Comparison of ENCODE assay signal across 1 cellular context in the genomic region with DNA sequence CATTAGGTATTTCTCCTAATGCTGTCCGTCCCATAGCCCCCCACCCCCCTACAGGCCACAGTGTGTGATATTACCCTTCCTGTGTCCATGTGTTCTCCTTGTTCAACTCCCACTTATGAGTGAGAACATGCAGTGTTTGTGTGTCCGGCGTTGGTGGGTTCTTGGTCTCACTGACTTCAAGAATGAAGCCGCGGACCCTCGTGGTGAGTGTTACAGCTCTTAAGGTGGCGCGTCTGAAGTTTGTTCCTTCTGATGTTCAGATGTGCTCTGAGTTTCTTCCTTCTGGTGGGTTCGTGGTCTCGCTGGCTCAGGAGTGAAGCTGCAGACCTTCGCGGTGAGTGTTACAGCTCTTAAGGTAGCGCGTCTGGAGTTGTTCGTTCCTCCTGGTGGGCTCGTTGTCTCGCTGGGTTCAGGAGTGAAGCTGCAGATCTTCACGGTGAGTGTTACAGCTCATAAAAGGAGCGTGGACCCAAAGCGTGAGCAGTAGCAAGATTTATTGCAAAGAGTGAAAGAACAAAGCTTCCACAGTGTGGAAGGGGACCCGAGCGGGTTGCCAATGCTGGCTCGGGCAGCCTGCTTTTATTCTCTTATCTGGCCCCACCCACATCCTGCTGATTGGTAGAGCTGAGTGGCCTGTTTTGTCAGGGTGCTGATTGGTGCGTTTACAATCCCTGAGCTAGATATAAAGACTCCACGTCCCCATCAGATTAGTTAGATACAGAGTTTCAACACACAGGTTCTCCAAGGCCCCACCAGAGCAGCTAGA.
TF ChIP-seq lines count a peak whose summit lies in the region.

No MANE protein-coding gene starts in this region.

TF ChIP-seq in HepG2, 621 proteins besides CTCF, POLR2A, EP300 and RAD21 (continued from another document and continues in another):
- TF ChIP-seq, protein P1, sequence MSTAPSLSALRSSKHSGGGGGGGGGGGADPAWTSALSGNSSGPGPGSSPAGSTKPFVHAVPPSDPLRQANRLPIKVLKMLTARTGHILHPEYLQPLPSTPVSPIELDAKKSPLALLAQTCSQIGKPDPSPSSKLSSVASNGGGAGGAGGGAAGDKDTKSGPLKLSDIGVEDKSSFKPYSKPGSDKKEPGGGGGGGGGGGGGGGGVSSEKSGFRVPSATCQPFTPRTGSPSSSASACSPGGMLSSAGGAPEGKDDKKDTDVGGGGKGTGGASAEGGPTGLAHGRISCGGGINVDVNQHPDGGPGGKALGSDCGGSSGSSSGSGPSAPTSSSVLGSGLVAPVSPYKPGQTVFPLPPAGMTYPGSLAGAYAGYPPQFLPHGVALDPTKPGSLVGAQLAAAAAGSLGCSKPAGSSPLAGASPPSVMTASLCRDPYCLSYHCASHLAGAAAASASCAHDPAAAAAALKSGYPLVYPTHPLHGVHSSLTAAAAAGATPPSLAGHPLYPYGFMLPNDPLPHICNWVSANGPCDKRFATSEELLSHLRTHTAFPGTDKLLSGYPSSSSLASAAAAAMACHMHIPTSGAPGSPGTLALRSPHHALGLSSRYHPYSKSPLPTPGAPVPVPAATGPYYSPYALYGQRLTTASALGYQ (CRISPR knock-in tag; IDR thresholded peaks at IDR 0.05): peak; percentile 64; the same call in 1 of the 2 replicates
- peak; percentile 98 for TF ChIP-seq HDAC1 (CRISPR knock-in tag; IDR thresholded peaks at IDR 0.05)
- peak; percentile 87; the same call in 1 of the 2 replicates for TF ChIP-seq ZNF225 (CRISPR knock-in tag; IDR thresholded peaks at IDR 0.05)
- 0 out of 2 replicates have a peak, but pooled peaks have one; percentile 55 for TF ChIP-seq SRF (IDR thresholded peaks at IDR 0.05; ENCODE audit: low read depth, low read length)
- 0 out of 2 replicates have a peak, but pooled peaks have one; percentile 41 for TF ChIP-seq ZNF850 (CRISPR knock-in tag; conservative IDR thresholded peaks at IDR 0.05)
- TF ChIP-seq KDM2A (CRISPR knock-in tag; IDR thresholded peaks at IDR 0.05; ENCODE audit: borderline replicate concordance, low read depth): peak; percentile 85
- TF ChIP-seq ZNF282 (IDR thresholded peaks at IDR 0.05; ENCODE audit: partially characterized antibody): peak; percentile 88
- TF ChIP-seq SMAD3 (CRISPR knock-in tag; IDR thresholded peaks at IDR 0.05): peak; percentile 95
- TF ChIP-seq ZNF672 (CRISPR knock-in tag; IDR thresholded peaks at IDR 0.05): peak; percentile 39; the same call in 1 of the 2 replicates
- TF ChIP-seq MIER3 (CRISPR knock-in tag; IDR thresholded peaks at IDR 0.05; ENCODE audit: borderline replicate concordance): peak; percentile 83; the same call in 1 of the 2 replicates
- peak; percentile 82; the same call in 1 of the 2 replicates for TF ChIP-seq BRD4 (CRISPR knock-in tag; IDR thresholded peaks at IDR 0.05)
- TF ChIP-seq, protein P2, sequence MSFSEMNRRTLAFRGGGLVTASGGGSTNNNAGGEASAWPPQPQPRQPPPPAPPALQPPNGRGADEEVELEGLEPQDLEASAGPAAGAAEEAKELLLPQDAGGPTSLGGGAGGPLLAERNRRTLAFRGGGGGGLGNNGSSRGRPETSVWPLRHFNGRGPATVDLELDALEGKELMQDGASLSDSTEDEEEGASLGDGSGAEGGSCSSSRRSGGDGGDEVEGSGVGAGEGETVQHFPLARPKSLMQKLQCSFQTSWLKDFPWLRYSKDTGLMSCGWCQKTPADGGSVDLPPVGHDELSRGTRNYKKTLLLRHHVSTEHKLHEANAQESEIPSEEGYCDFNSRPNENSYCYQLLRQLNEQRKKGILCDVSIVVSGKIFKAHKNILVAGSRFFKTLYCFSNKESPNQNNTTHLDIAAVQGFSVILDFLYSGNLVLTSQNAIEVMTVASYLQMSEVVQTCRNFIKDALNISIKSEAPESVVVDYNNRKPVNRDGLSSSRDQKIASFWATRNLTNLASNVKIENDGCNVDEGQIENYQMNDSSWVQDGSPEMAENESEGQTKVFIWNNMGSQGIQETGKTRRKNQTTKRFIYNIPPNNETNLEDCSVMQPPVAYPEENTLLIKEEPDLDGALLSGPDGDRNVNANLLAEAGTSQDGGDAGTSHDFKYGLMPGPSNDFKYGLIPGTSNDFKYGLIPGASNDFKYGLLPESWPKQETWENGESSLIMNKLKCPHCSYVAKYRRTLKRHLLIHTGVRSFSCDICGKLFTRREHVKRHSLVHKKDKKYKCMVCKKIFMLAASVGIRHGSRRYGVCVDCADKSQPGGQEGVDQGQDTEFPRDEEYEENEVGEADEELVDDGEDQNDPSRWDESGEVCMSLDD (CRISPR knock-in tag; IDR thresholded peaks at IDR 0.05; ENCODE audit: borderline replicate concordance): peak; percentile 70; the same call in 1 of the 2 replicates
- peak; percentile 51 for TF ChIP-seq ZFX (CRISPR knock-in tag; IDR thresholded peaks at IDR 0.05; ENCODE audit: low read depth)
- TF ChIP-seq ZNF713 (CRISPR knock-in tag; IDR thresholded peaks at IDR 0.05): peak; percentile 97
- TF ChIP-seq POGZ (CRISPR knock-in tag; IDR thresholded peaks at IDR 0.05): peak; percentile 83
- peak; percentile 85; the same call in 1 of the 2 replicates for TF ChIP-seq CCDC6 (CRISPR knock-in tag; IDR thresholded peaks at IDR 0.05)
- TF ChIP-seq SATB2 (CRISPR knock-in tag; IDR thresholded peaks at IDR 0.05): peak; percentile 77
- TF ChIP-seq ZFP37 (CRISPR knock-in tag; IDR thresholded peaks at IDR 0.05; ENCODE audit: borderline replicate concordance): peak; percentile 97; the same call in 1 of the 2 replicates
- peak; percentile 35; the same call in 1 of the 2 replicates for TF ChIP-seq ZNF441 (CRISPR knock-in tag; IDR thresholded peaks at IDR 0.05; ENCODE audit: borderline replicate concordance)
- TF ChIP-seq, protein P3, sequence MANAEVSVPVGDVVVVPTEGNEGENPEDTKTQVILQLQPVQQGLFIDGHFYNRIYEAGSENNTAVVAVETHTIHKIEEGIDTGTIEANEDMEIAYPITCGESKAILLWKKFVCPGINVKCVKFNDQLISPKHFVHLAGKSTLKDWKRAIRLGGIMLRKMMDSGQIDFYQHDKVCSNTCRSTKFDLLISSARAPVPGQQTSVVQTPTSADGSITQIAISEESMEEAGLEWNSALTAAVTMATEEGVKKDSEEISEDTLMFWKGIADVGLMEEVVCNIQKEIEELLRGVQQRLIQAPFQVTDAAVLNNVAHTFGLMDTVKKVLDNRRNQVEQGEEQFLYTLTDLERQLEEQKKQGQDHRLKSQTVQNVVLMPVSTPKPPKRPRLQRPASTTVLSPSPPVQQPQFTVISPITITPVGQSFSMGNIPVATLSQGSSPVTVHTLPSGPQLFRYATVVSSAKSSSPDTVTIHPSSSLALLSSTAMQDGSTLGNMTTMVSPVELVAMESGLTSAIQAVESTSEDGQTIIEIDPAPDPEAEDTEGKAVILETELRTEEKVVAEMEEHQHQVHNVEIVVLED (CRISPR knock-in tag; IDR thresholded peaks at IDR 0.05; ENCODE audit: borderline replicate concordance): peak; percentile 58
- TF ChIP-seq ZNF616 (CRISPR knock-in tag; IDR thresholded peaks at IDR 0.05; ENCODE audit: low read depth): peak; percentile 79
- TF ChIP-seq, protein P4, sequence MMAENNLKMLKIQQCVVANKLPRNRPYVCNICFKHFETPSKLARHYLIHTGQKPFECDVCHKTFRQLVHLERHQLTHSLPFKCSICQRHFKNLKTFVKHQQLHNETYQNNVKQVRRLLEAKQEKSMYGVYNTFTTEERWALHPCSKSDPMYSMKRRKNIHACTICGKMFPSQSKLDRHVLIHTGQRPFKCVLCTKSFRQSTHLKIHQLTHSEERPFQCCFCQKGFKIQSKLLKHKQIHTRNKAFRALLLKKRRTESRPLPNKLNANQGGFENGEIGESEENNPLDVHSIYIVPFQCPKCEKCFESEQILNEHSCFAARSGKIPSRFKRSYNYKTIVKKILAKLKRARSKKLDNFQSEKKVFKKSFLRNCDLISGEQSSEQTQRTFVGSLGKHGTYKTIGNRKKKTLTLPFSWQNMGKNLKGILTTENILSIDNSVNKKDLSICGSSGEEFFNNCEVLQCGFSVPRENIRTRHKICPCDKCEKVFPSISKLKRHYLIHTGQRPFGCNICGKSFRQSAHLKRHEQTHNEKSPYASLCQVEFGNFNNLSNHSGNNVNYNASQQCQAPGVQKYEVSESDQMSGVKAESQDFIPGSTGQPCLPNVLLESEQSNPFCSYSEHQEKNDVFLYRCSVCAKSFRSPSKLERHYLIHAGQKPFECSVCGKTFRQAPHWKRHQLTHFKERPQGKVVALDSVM (CRISPR knock-in tag; IDR thresholded peaks at IDR 0.05): peak; percentile 65; the same call in 1 of the 2 replicates
- TF ChIP-seq FOXO1 (CRISPR knock-in tag; IDR thresholded peaks at IDR 0.05): peak; percentile 88
- TF ChIP-seq, protein P5, sequence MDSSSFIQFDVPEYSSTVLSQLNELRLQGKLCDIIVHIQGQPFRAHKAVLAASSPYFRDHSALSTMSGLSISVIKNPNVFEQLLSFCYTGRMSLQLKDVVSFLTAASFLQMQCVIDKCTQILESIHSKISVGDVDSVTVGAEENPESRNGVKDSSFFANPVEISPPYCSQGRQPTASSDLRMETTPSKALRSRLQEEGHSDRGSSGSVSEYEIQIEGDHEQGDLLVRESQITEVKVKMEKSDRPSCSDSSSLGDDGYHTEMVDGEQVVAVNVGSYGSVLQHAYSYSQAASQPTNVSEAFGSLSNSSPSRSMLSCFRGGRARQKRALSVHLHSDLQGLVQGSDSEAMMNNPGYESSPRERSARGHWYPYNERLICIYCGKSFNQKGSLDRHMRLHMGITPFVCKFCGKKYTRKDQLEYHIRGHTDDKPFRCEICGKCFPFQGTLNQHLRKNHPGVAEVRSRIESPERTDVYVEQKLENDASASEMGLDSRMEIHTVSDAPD (CRISPR knock-in tag; IDR thresholded peaks at IDR 0.05): peak; percentile 94
- peak; percentile 72; the same call in 1 of the 2 replicates for TF ChIP-seq ZNF260 (CRISPR knock-in tag; IDR thresholded peaks at IDR 0.05; ENCODE audit: borderline replicate concordance, low read depth)
- TF ChIP-seq RELA (CRISPR knock-in tag; IDR thresholded peaks at IDR 0.05): peak; percentile 96
- TF ChIP-seq, protein P6, sequence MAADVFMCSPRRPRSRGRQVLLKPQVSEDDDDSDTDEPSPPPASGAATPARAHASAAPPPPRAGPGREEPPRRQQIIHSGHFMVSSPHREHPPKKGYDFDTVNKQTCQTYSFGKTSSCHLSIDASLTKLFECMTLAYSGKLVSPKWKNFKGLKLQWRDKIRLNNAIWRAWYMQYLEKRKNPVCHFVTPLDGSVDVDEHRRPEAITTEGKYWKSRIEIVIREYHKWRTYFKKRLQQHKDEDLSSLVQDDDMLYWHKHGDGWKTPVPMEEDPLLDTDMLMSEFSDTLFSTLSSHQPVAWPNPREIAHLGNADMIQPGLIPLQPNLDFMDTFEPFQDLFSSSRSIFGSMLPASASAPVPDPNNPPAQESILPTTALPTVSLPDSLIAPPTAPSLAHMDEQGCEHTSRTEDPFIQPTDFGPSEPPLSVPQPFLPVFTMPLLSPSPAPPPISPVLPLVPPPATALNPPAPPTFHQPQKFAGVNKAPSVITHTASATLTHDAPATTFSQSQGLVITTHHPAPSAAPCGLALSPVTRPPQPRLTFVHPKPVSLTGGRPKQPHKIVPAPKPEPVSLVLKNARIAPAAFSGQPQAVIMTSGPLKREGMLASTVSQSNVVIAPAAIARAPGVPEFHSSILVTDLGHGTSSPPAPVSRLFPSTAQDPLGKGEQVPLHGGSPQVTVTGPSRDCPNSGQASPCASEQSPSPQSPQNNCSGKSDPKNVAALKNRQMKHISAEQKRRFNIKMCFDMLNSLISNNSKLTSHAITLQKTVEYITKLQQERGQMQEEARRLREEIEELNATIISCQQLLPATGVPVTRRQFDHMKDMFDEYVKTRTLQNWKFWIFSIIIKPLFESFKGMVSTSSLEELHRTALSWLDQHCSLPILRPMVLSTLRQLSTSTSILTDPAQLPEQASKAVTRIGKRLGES (CRISPR knock-in tag; IDR thresholded peaks at IDR 0.05; ENCODE audit: borderline replicate concordance): peak; percentile 68; the same call in 1 of the 2 replicates
- peak; percentile 97 for TF ChIP-seq SSRP1 (CRISPR knock-in tag; IDR thresholded peaks at IDR 0.05)
- peak; percentile 33; the same call in 1 of the 2 replicates for TF ChIP-seq NR2F2 (IDR thresholded peaks at IDR 0.05; ENCODE audit: borderline replicate concordance, low read depth)
- TF ChIP-seq FIP1L1 (IDR thresholded peaks at IDR 0.05; ENCODE audit: borderline replicate concordance, insufficient read depth, low read depth, low read length): peak; percentile 100
- TF ChIP-seq, protein P7, sequence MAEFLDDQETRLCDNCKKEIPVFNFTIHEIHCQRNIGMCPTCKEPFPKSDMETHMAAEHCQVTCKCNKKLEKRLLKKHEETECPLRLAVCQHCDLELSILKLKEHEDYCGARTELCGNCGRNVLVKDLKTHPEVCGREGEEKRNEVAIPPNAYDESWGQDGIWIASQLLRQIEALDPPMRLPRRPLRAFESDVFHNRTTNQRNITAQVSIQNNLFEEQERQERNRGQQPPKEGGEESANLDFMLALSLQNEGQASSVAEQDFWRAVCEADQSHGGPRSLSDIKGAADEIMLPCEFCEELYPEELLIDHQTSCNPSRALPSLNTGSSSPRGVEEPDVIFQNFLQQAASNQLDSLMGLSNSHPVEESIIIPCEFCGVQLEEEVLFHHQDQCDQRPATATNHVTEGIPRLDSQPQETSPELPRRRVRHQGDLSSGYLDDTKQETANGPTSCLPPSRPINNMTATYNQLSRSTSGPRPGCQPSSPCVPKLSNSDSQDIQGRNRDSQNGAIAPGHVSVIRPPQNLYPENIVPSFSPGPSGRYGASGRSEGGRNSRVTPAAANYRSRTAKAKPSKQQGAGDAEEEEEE (CRISPR knock-in tag; IDR thresholded peaks at IDR 0.05; ENCODE audit: borderline replicate concordance): peak; percentile 54; the same call in 1 of the 2 replicates
- TF ChIP-seq ZFY (CRISPR knock-in tag; IDR thresholded peaks at IDR 0.05): 0 out of 2 replicates have a peak, but pooled peaks have one; percentile 22
- 0 out of 2 replicates have a peak, but pooled peaks have one; percentile 70 for TF ChIP-seq ZNF326 (CRISPR knock-in tag; IDR thresholded peaks at IDR 0.05; ENCODE audit: borderline replicate concordance)
- peak; percentile 84; the same call in 1 of the 2 replicates for TF ChIP-seq ZNF567 (CRISPR knock-in tag; IDR thresholded peaks at IDR 0.05; ENCODE audit: borderline replicate concordance)
- peak; percentile 69; the same call in 1 of the 2 replicates for TF ChIP-seq ZNF263 (CRISPR knock-in tag; IDR thresholded peaks at IDR 0.05)
- TF ChIP-seq ZNF121 (CRISPR knock-in tag; IDR thresholded peaks at IDR 0.05): peak; percentile 78; the same call in 1 of the 2 replicates
- peak; percentile 94; the same call in 1 of the 2 replicates for TF ChIP-seq ZNF550 (CRISPR knock-in tag; IDR thresholded peaks at IDR 0.05; ENCODE audit: borderline replicate concordance)
- peak; percentile 61; the same call in 1 of the 2 replicates for TF ChIP-seq ZNF598 (CRISPR knock-in tag; IDR thresholded peaks at IDR 0.05; ENCODE audit: borderline replicate concordance)
- TF ChIP-seq, protein P8, sequence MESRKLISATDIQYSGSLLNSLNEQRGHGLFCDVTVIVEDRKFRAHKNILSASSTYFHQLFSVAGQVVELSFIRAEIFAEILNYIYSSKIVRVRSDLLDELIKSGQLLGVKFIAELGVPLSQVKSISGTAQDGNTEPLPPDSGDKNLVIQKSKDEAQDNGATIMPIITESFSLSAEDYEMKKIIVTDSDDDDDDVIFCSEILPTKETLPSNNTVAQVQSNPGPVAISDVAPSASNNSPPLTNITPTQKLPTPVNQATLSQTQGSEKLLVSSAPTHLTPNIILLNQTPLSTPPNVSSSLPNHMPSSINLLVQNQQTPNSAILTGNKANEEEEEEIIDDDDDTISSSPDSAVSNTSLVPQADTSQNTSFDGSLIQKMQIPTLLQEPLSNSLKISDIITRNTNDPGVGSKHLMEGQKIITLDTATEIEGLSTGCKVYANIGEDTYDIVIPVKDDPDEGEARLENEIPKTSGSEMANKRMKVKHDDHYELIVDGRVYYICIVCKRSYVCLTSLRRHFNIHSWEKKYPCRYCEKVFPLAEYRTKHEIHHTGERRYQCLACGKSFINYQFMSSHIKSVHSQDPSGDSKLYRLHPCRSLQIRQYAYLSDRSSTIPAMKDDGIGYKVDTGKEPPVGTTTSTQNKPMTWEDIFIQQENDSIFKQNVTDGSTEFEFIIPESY (CRISPR knock-in tag; IDR thresholded peaks at IDR 0.05): peak; percentile 86
- peak; percentile 96 for TF ChIP-seq ZBTB8A (CRISPR knock-in tag; IDR thresholded peaks at IDR 0.05; ENCODE audit: borderline replicate concordance, low read depth)
- peak; percentile 74 for TF ChIP-seq RBM22 (optimal IDR thresholded peaks at IDR 0.05; ENCODE audit: low read length)
